Comparison of ENCODE assay signal across 1 cellular context in the genomic region with DNA sequence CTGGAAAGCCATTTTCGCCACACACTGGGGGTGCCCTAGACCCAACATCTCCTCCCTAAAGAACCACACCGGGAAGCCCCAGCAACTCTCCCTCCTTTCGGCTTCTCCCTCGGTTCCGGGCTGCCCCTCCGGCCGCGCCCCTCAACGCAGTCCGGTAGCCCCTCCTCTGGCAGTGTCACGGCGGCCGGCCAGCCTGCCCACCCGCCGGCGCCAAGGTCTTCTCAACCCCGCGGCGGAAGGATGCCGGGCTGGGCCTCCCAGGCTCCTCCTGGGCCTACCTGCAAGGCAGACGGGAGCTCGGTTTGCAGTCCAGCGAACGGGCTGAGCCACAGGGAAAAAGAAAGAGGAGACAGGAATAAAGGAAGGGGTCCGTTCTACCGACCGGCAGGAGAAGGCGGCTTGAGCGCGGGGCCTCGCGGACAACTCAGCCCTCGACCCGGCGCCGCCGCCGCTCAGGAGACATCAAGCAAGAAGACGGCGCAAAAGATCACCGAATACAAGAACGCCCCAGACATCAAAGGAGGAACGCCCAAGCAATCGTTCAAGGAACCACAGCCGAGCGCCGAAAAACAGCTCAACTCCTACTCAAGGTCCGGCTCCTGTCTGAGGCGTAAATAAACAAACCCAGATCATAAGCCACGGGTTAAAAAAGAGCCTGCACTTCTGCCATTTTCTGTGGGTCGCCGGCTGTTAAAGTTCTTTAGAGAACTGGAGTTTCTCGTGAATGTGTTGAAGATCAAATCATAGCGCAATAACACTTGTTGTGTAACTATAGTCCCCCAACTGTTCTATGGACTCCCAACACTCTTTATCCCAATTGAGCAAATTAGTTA.
TF ChIP-seq lines count a peak whose summit lies in the region.

A gene with protein sequence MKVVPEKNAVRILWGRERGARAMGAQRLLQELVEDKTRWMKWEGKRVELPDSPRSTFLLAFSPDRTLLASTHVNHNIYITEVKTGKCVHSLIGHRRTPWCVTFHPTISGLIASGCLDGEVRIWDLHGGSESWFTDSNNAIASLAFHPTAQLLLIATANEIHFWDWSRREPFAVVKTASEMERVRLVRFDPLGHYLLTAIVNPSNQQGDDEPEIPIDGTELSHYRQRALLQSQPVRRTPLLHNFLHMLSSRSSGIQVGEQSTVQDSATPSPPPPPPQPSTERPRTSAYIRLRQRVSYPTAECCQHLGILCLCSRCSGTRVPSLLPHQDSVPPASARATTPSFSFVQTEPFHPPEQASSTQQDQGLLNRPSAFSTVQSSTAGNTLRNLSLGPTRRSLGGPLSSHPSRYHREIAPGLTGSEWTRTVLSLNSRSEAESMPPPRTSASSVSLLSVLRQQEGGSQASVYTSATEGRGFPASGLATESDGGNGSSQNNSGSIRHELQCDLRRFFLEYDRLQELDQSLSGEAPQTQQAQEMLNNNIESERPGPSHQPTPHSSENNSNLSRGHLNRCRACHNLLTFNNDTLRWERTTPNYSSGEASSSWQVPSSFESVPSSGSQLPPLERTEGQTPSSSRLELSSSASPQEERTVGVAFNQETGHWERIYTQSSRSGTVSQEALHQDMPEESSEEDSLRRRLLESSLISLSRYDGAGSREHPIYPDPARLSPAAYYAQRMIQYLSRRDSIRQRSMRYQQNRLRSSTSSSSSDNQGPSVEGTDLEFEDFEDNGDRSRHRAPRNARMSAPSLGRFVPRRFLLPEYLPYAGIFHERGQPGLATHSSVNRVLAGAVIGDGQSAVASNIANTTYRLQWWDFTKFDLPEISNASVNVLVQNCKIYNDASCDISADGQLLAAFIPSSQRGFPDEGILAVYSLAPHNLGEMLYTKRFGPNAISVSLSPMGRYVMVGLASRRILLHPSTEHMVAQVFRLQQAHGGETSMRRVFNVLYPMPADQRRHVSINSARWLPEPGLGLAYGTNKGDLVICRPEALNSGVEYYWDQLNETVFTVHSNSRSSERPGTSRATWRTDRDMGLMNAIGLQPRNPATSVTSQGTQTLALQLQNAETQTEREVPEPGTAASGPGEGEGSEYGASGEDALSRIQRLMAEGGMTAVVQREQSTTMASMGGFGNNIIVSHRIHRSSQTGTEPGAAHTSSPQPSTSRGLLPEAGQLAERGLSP (N-terminal part only) (minus strand): TSS at position 474 of the 833 bp plus-strand sequence. CDS start 45,643 bp downstream, outside the sequence.

TF ChIP-seq in GM12878, 131 proteins besides CTCF, POLR2A, EP300 and RAD21 (continued from another document):
- TF ChIP-seq, protein P1, sequence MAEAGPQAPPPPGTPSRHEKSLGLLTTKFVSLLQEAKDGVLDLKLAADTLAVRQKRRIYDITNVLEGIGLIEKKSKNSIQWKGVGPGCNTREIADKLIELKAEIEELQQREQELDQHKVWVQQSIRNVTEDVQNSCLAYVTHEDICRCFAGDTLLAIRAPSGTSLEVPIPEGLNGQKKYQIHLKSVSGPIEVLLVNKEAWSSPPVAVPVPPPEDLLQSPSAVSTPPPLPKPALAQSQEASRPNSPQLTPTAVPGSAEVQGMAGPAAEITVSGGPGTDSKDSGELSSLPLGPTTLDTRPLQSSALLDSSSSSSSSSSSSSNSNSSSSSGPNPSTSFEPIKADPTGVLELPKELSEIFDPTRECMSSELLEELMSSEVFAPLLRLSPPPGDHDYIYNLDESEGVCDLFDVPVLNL (IDR thresholded peaks at IDR 0.05; ENCODE audit: low read depth, low read length) = no peak
- TF ChIP-seq RAD51 (IDR thresholded peaks at IDR 0.05) (peak; percentile 92), BRCA1 (IDR thresholded peaks at IDR 0.05; ENCODE audit: low read depth, low read length) (no peak), CREM (IDR thresholded peaks at IDR 0.05; ENCODE audit: low read depth) (peak; percentile 69), HCFC1 (IDR thresholded peaks at IDR 0.05; ENCODE audit: low read length) (peak; percentile 84), POU2F2 (IDR thresholded peaks at IDR 0.05; ENCODE audit: borderline replicate concordance, low read depth, low read length) (peak; percentile 63; the same call in 2 of the 3 replicates)
TF ChIP-seq in GM12878: peak in this region for 63.
